Comparison of ENCODE assay signal across 8 cellular contexts in genomic region chr13:19632915-19633339, GRCh38. TPM values are rescaled to one million over a fixed set of nuclear protein-coding genes. Genes with fewer than 3 reads are reported as not detected.
A peak's percentile ranks its signal among the peaks of the same experiment; 100 is the strongest.
DNase-seq lines count a peak whose midpoint lies in the region; ATAC-seq and TF ChIP-seq lines count a peak whose summit lies in the region.

No MANE protein-coding gene starts in this region.

- intact Hi-C loops in mammary epithelial cell (cut with micrococcal nuclease), result loop anchor here (2.0 kb wide), 1 partner anchor 232 kb away; no protein-coding TSS in a partner anchor

- H3K27me3 ChIP-seq in BJ (ENCODE audit: control insufficient read depth, insufficient read depth, low read length), result no peaks in the 10 kb centered on the region
- no peaks in the 10 kb centered on the region for H3K27me3 ChIP-seq in mammary epithelial cell (ENCODE audit: insufficient read depth, low read length)
- no peaks in the 10 kb centered on the region for H3K27me3 ChIP-seq in mucosa of stomach (ENCODE audit: control insufficient read depth, insufficient read depth, low read length)

- dilution Hi-C loops in mammary epithelial cell (cut with HindIII; ENCODE audit: low sequenced_read_pairs), result no loop called here

- POLR2A ChIA-PET in BJ (lab: Charles Lee), result no interaction called here

- TF ChIP-seq CTCF in BJ (IDR thresholded peaks at IDR 0.05; ENCODE audit: insufficient read depth, low read depth, low read length), result no peak
- no peak for TF ChIP-seq CTCF in mammary epithelial cell (conservative IDR thresholded peaks at IDR 0.05 in 1 of 2, IDR thresholded peaks at IDR 0.05 in 1 of 2; ENCODE audit: extremely low read depth in 1 of 2, insufficient read depth in 1 of 2, low read depth in 1 of 2, low read length in 2 of 2)

- peak overlapping the region; percentile 30 for H3K9ac ChIP-seq in mammary epithelial cell (ENCODE audit: insufficient read depth, low read length)
- peak overlapping the region; percentile 94 for H3K9ac ChIP-seq in mucosa of stomach (ENCODE audit: low read length)

- H3K4me2 ChIP-seq in mammary epithelial cell (ENCODE audit: insufficient read depth, low read depth, low read length), result peak overlapping the region; percentile 80

- CTCF ChIA-PET in BJ (lab: Yijun Ruan, JAX), result interaction anchor here (1.0 to 2.3 kb wide), 4 partner anchors 9 to 31 kb away, joined by 3 to 9 read pairs (median 4); no protein-coding TSS in a partner anchor
- CTCF ChIA-PET in mammary epithelial cell (lab: Charles Lee; ENCODE audit: low non-redundant PET), result no interaction called here

- H3K9me3 ChIP-seq in mammary epithelial cell (replicated peaks; ENCODE audit: insufficient read depth, low read length) (no peaks in the 10 kb centered on the region), mucosa of stomach (ENCODE audit: control insufficient read depth, low read length) (no peaks in the 10 kb centered on the region)

- no peaks in the 10 kb centered on the region for H4K20me1 ChIP-seq in mammary epithelial cell (ENCODE audit: insufficient read depth, low read length)

- no peaks in the 10 kb centered on the region for H3K4me1 ChIP-seq in mammary epithelial cell (ENCODE audit: insufficient read depth, low read length)
- peaks cover 4% of the 10 kb centered on the region for H3K4me1 ChIP-seq in mucosa of stomach (ENCODE audit: control insufficient read depth, insufficient read depth, low read length)

- peak overlapping the region; percentile 88 for H2AFZ ChIP-seq in mammary epithelial cell (ENCODE audit: low read depth, low read length)

- in situ Hi-C loops in mammary epithelial cell (cut with MboI; ENCODE audit: low sequenced_read_pairs in 2 of 2), result no loop called here

- ATAC-seq in GM21528 (IDR thresholded peaks at IDR 0.05; ENCODE audit: low FRiP score, unreplicated experiment), result no peak

- H3K79me2 ChIP-seq in mammary epithelial cell (ENCODE audit: insufficient read depth, low read length), result peaks cover 42% of the 10 kb centered on the region

- H3K27ac ChIP-seq in mammary epithelial cell (ENCODE audit: insufficient read depth, low read depth, low read length), result peak overlapping the region; percentile 33

- DNase-seq in BJ (ENCODE audit: low read depth) (no peak), mammary epithelial cell (no peak), anterior cingulate cortex (lab: John Stamatoyannopoulos, UW) (no peak), EL (no peak)
- no peak for DNase-seq in Jurkat, Clone E6-1 (ENCODE audit: low read depth, low spot score)
- DNase-seq in stimulated activated CD4-positive, alpha-beta T cell treated with anti-CD3 and anti-CD28 coated beads, Interleukin-4, amount 100 ng/mL, for 4 hours, result no peak

- BruUV-seq in mammary epithelial cell (replicated peaks; lab: Mats Ljungman, UMichigan), result TSS peak; percentile 81

- H3K36me3 ChIP-seq in BJ (ENCODE audit: control insufficient read depth, insufficient read depth, low read length) (no peaks in the 10 kb centered on the region), mammary epithelial cell (ENCODE audit: insufficient read depth, low read length) (no peaks in the 10 kb centered on the region), mucosa of stomach (ENCODE audit: control insufficient read depth, insufficient read depth, low read length) (no peaks in the 10 kb centered on the region)

- WGBS in mammary epithelial cell (ENCODE audit: low coverage, missing lambda C conversion rate), result 35% methylated on average over 12 of the region's 13 CpGs

- H3K4me3 ChIP-seq in BJ (ENCODE audit: low read depth, low read length) (peak overlapping the region; percentile 82), mammary epithelial cell (replicated peaks in 1 of 3; ENCODE audit: insufficient read depth in 1 of 3, low read depth in 2 of 3, low read length in 3 of 3) (peak overlapping the region; percentile 44 to 92 (median 75)), mucosa of stomach (ENCODE audit: low read length) (peak overlapping the region; percentile 50)
- H3K4me3 ChIP-seq in Jurkat, Clone E6-1 (ENCODE audit: low read length), result peak overlapping the region; percentile 77

RNA-seq across cellular contexts. Expression of gene MPHOSPH8, which starts 0.5 kb away (rescaled TPM):
- polyA plus RNA-seq in BJ (2011; rRNA removed) (12.3 and 18.7 TPM in 2 replicates), mammary epithelial cell (10.9 TPM)
- 3.7 and 5.9 TPM in 2 replicates for polyA minus RNA-seq in BJ (2011; rRNA and poly(A)+ RNA removed)
- polyA plus RNA-seq in Jurkat, Clone E6-1 (2012; ENCODE audit: insufficient read depth, insufficient read length), result 37.3 TPM
- total RNA-seq in mammary epithelial cell, result 10 to 100 TPM; 10.0 to 27.3 TPM
- polyA minus RNA-seq in mammary epithelial cell, result 13.0 TPM
